20 cellular contexts compared by ENCODE assay signal in genomic region chr17:33322063-33322462, GRCh38. TPM values are rescaled to one million over a fixed set of nuclear protein-coding genes. Genes with fewer than 3 reads are reported as not detected.
DNase-seq lines count a peak whose midpoint lies in the region; TF ChIP-seq lines count a peak whose summit lies in the region.
"Had no signal": no experiment of that assay in that cellular context is flagged by ENCODE, and none has a peak within 500 bp of the region (broad histone marks: within the 10 kb centered on the region; RNA-seq: fewer than 3 reads in every experiment).

No MANE protein-coding gene starts in this region.

- CTCF ChIA-PET in GM10248 (lab: Yijun Ruan, JAX), result no interaction called here

- no peaks in the 10 kb centered on the region for H3K36me3 ChIP-seq in MG63
- H3K36me3 ChIP-seq: BLaER1 treated with 17β-estradiol and CSF1 and Interleukin-3, amounts not matched to agents 10 nM and 100 nM had no signal

- DNase-seq in Ammon's horn (ENCODE audit: low spot score), result peak; percentile 30
- DNase-seq in MG63, result peak; percentile 21
- DNase-seq in inferior parietal cortex (ENCODE audit: extremely low spot score), result peak; percentile 39
- DNase-seq in superior temporal gyrus (ENCODE audit: extremely low spot score), result peak; percentile 51
- DNase-seq in NCI-H2107 (lab: John Stamatoyannopoulos, UW), result no peak
- DNase-seq in NCI-H446 treated with DMSO at 0.1 percent for 48 hours (lab: John Stamatoyannopoulos, UW), result no peak
- DNase-seq in GM10248 (ENCODE audit: extremely low spot score), result no peak
- DNase-seq: CD4-positive, alpha-beta T cell; H7; KBM-7; MM.1S; NCI-H2029; NCI-H526 treated with DMSO at 0.1 percent for 48 hours; SHP77; T-cell had no signal

- H3K4me3 ChIP-seq in MG63, result no peak overlapping the region
- H3K4me3 ChIP-seq: BLaER1 treated with 17β-estradiol and CSF1 and Interleukin-3, amounts not matched to agents 10 nM and 100 nM had no signal

- H3K27me3 ChIP-seq in MG63, result no peaks in the 10 kb centered on the region
- H3K27me3 ChIP-seq: BLaER1 treated with 17β-estradiol and CSF1 and Interleukin-3, amounts not matched to agents 10 nM and 100 nM had no signal

- no peak for TF ChIP-seq CTCF in GM10248 (IDR thresholded peaks at IDR 0.05; ENCODE audit: control extremely low read depth, extremely low read depth, low read depth, missing control alignments)

- no peaks in the 10 kb centered on the region for H3K9me3 ChIP-seq in MG63
- H3K9me3 ChIP-seq: BLaER1 treated with 17β-estradiol and CSF1 and Interleukin-3, amounts not matched to agents 10 nM and 100 nM had no signal

- POLR2A ChIA-PET in GM10248 (lab: Yijun Ruan, JAX), result no interaction called here

RNA-seq across cellular contexts. Expression of gene ASIC2, which starts 29.0 kb away (rescaled TPM):
- not detected in 2 replicates for total RNA-seq in MG63 (2014; rRNA removed; shearing (Covaris generic); ENCODE audit: low replicate concordance)
- total RNA-seq: CD4-positive, alpha-beta T cell; LHCN-M2; NCI-H460; OCI-LY7; SK-MEL-5; T-cell had no signal

Comparison
In these comparisons a context has a peak if more than half of its experiments do, and no peak if none do; other contexts are left out.
1. DNase-seq: peak in Ammon's horn (single experiment), MG63 (single experiment), inferior parietal cortex (single experiment) and superior temporal gyrus (single experiment); none in NCI-H2107 (single experiment), NCI-H446 treated with DMSO at 0.1 percent for 48 hours (single experiment) and GM10248 (single experiment).